Comparison of ENCODE assay signal across 18 cellular contexts in genomic region chr21:45335151-45335760, GRCh38. TPM values are rescaled to one million over a fixed set of nuclear protein-coding genes. Genes with fewer than 3 reads are reported as not detected.
A peak's percentile ranks its signal among the peaks of the same experiment; 100 is the strongest.
DNase-seq lines count a peak whose midpoint lies in the region; TF ChIP-seq lines count a peak whose summit lies in the region.
"Had no signal": no experiment of that assay in that cellular context is flagged by ENCODE, and none has a peak within 500 bp of the region (broad histone marks: within the 10 kb centered on the region; RNA-seq: fewer than 3 reads in every experiment).

No MANE protein-coding gene starts in this region.

- 89 to 97% methylated on average over 5 to 10 of the region's 14 CpGs for WGBS in endodermal cell (ENCODE audit: insufficient coverage in 1 of 2, insufficient read length in 1 of 2), 2 experiments
- 86% methylated on average over 9 of the region's 14 CpGs for WGBS in prostate gland

- intact Hi-C loops in CD14-positive monocyte (cut with micrococcal nuclease) (no loop called here), prostate gland (cut with DNase I) (no loop called here)

- H3K9ac ChIP-seq in endodermal cell (ENCODE audit: extremely low read depth, low read length, poor library complexity, severe bottlenecking): no peak overlapping the region
- H3K9ac ChIP-seq: KMS-11 had no signal

- no peak overlapping the region for H2AFZ ChIP-seq in osteoblast (ENCODE audit: low read length)

- H3K4me1 Mint-ChIP-seq in CD14-positive monocyte: no peaks in the 10 kb centered on the region
- H3K4me1 Mint-ChIP-seq in endodermal cell: peaks cover 34% of the 10 kb centered on the region

- no peaks in the 10 kb centered on the region for H3K9me3 Mint-ChIP-seq in CD14-positive monocyte
- no peaks in the 10 kb centered on the region for H3K9me3 Mint-ChIP-seq in endodermal cell

- H3K36me3 ChIP-seq in endodermal cell (ENCODE audit: control insufficient read depth, insufficient read depth, low read length) (no peaks in the 10 kb centered on the region), osteoblast (ENCODE audit: insufficient read depth, low read length) (no peaks in the 10 kb centered on the region), prostate gland (no peaks in the 10 kb centered on the region)

- no peak overlapping the region for H3K4me3 Mint-ChIP-seq in CD14-positive monocyte
- H3K4me3 Mint-ChIP-seq in endodermal cell: no peak overlapping the region
- H3K4me3 Mint-ChIP-seq: H9 had no signal

- H3K27me3 Mint-ChIP-seq in CD14-positive monocyte (ENCODE audit: low read depth in 3 of 3) (peaks cover 0 to 7% (median 1%) of the 10 kb centered on the region in 3 donors), endodermal cell (ENCODE audit: insufficient read depth) (no peaks in the 10 kb centered on the region)

- H3K9me3 ChIP-seq in endodermal cell (ENCODE audit: control insufficient read depth, low read length): no peaks in the 10 kb centered on the region
- H3K9me3 ChIP-seq in osteoblast (ENCODE audit: low read depth, low read length): no peaks in the 10 kb centered on the region
- H3K9me3 ChIP-seq in prostate gland: no peaks in the 10 kb centered on the region

- no peaks in the 10 kb centered on the region for H3K36me3 Mint-ChIP-seq in CD14-positive monocyte
- H3K36me3 Mint-ChIP-seq in endodermal cell (ENCODE audit: low read depth): no peaks in the 10 kb centered on the region

- no peaks in the 10 kb centered on the region for H3K79me2 ChIP-seq in osteoblast (ENCODE audit: insufficient read depth, low read length)

- H3K4me1 ChIP-seq in endodermal cell (ENCODE audit: control insufficient read depth, insufficient read depth, low read length) (peaks cover 17% of the 10 kb centered on the region), osteoblast (ENCODE audit: insufficient read depth, low read length) (peaks cover 3% of the 10 kb centered on the region), prostate gland (replicated peaks) (no peaks in the 10 kb centered on the region)

- no peaks in the 10 kb centered on the region for H3K27me3 ChIP-seq in endodermal cell (ENCODE audit: control insufficient read depth, insufficient read depth, low read length, poor library complexity, severe bottlenecking)
- peaks cover 4% of the 10 kb centered on the region for H3K27me3 ChIP-seq in osteoblast (ENCODE audit: insufficient read depth, low read length)
- no peaks in the 10 kb centered on the region for H3K27me3 ChIP-seq in prostate gland (replicated peaks; ENCODE audit: insufficient read depth)

- no peak overlapping the region for H3K4me2 ChIP-seq in osteoblast (ENCODE audit: insufficient read depth, low read length)
- H3K4me2 ChIP-seq: KMS-11 had no signal

- H4K20me1 ChIP-seq in osteoblast (ENCODE audit: insufficient read depth, low read length): no peaks in the 10 kb centered on the region

- no peak for TF ChIP-seq POLR2A in prostate gland (IDR thresholded peaks at IDR 0.05)

- H3K4me3 ChIP-seq in endodermal cell (ENCODE audit: low read length) (no peak overlapping the region), osteoblast (ENCODE audit: insufficient read depth, low read length) (no peak overlapping the region), prostate gland (no peak overlapping the region)

- DNase-seq in CD14-positive monocyte (ENCODE audit: low spot score): peak; percentile 31
- DNase-seq in ELF-1 (ENCODE audit: low read depth, low spot score): peak; percentile 3
- DNase-seq in endodermal cell: no peak
- DNase-seq in osteoblast (ENCODE audit: insufficient read length, low spot score, missing footprints): peak; percentile 5
- no peak for DNase-seq in prostate gland (ENCODE audit: low spot score)
- no peak for DNase-seq in NCI-H1092 (lab: John Stamatoyannopoulos, UW)
- no peak for DNase-seq in kidney tubule cell (ENCODE audit: low spot score)
- DNase-seq: AML-193, DMS 273 treated with DMSO at 0.1 percent for 48 hours, GDM1, NCI-H1417 treated with DMSO at 0.1 percent for 48 hours, NCI-H1930, NCI-H226, NCI-H524 treated with DMSO at 0.1 percent for 48 hours, PC-3 had no signal

- TF ChIP-seq CTCF in CD14-positive monocyte (IDR thresholded peaks at IDR 0.05): no peak
- TF ChIP-seq CTCF in endodermal cell (conservative IDR thresholded peaks at IDR 0.05): no peak
- no peak for TF ChIP-seq CTCF in osteoblast (IDR thresholded peaks at IDR 0.05; ENCODE audit: extremely low read depth, low read depth, low read length)
- no peak for TF ChIP-seq CTCF in prostate gland (IDR thresholded peaks at IDR 0.05)

- H3K27ac ChIP-seq in endodermal cell (ENCODE audit: low read depth, low read length): no peak overlapping the region
- no peak overlapping the region for H3K27ac ChIP-seq in osteoblast (ENCODE audit: low read depth, low read length)
- H3K27ac ChIP-seq in prostate gland: no peak overlapping the region
- H3K27ac ChIP-seq: C4-2B, KMS-11 had no signal

- H3K27ac Mint-ChIP-seq in CD14-positive monocyte (no peak overlapping the region), endodermal cell (peak overlapping the region; percentile 52)
- H3K27ac Mint-ChIP-seq: H9 had no signal

RNA-seq across cellular contexts. Expression of gene POFUT2, which starts 47.6 kb away (rescaled TPM):
- polyA plus RNA-seq in CD14-positive monocyte: 1 to 10 TPM; 1.8 to 2.8 TPM
- total RNA-seq in endodermal cell: 10 to 100 TPM; 49.0 to 73.3 TPM
- polyA plus RNA-seq in endodermal cell (2013, experiment 1 of 2): 55.1 TPM
- polyA plus RNA-seq in endodermal cell (2013, experiment 2 of 2): 46.9 TPM
- total RNA-seq in osteoblast: 35.8 and 39.2 TPM in 2 replicates
- 10 to 100 TPM; 20.2 to 52.4 TPM for total RNA-seq in prostate gland

Comparison
In these comparisons a context has a peak if more than half of its experiments do, and no peak if none do; other contexts are left out.
1. DNase-seq: peak in CD14-positive monocyte (single experiment), ELF-1 (single experiment) and osteoblast (single experiment); none in endodermal cell (single experiment), prostate gland (single experiment), NCI-H1092 (single experiment) and kidney tubule cell (single experiment).